8 cellular contexts compared by ENCODE assay signal in the genomic region with DNA sequence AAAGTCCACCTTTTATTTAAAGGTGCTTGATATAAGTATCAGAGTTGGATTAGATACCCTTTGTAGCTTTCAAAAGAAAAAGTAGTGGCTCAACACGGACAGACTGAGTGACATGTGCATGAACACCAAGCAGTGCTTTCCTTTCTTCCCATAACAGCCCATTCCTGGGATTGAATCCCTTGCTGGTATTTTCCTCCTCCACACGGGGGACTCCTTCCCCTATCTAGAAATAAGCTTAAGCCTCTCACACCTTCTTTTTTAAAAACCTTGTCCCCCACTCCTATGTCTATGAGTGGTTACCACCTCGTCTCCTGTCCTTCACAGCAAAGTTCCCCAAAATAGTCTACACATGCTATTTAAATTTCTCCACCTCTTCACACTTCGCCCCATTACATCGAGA. TPM values are rescaled to one million over a fixed set of nuclear protein-coding genes. Genes with fewer than 3 reads are reported as not detected.
DNase-seq lines count a peak whose midpoint lies in the region; ATAC-seq and TF ChIP-seq lines count a peak whose summit lies in the region.

No MANE protein-coding gene starts in this region.

- no peak overlapping the region for H2AFZ ChIP-seq in OCI-LY7 (ENCODE audit: low read length)

- H3K27ac ChIP-seq in OCI-LY7 (ENCODE audit: low read depth, low read length, poor library complexity, severe bottlenecking), result no peak overlapping the region
- H3K27ac ChIP-seq in spleen, result no peak overlapping the region

- peaks cover 16% of the 10 kb centered on the region for H3K4me1 ChIP-seq in OCI-LY7 (ENCODE audit: insufficient read depth, low read length, poor library complexity, severe bottlenecking)
- peaks cover 4 to 34% (median 14%) of the 10 kb centered on the region in 6 donors for H3K4me1 ChIP-seq in spleen

- H3K27ac Mint-ChIP-seq in progenitor cell of endocrine pancreas, result peak overlapping the region; percentile 1

- peaks cover 0 to 12% (median 0%) of the 10 kb centered on the region in 7 donors for H3K27me3 ChIP-seq in spleen (replicated peaks in 1 of 7)

- POLR2A ChIA-PET in OCI-LY7 (lab: Charles Lee), result interaction anchor here (0.6 to 1.1 kb wide), 3 partner anchors 14 to 122 kb away, joined by 3 to 6 read pairs (median 3); no protein-coding TSS in a partner anchor

- ATAC-seq in GM21619 (IDR thresholded peaks at IDR 0.05; ENCODE audit: unreplicated experiment), result no peak
- ATAC-seq in HG03025 (IDR thresholded peaks at IDR 0.05; ENCODE audit: low FRiP score, unreplicated experiment), result no peak

- H3K9me3 ChIP-seq in OCI-LY7 (ENCODE audit: low read length), result no peaks in the 10 kb centered on the region
- H3K9me3 ChIP-seq in spleen, result no peaks in the 10 kb centered on the region

- H3K36me3 ChIP-seq in OCI-LY7 (ENCODE audit: insufficient read depth, low read length) (peaks cover 67% of the 10 kb centered on the region), spleen (peaks cover 0 to 19% (median 0%) of the 10 kb centered on the region in 6 donors)

- H3K4me1 Mint-ChIP-seq in progenitor cell of endocrine pancreas (ENCODE audit: low read depth), result peaks cover 34% of the 10 kb centered on the region

- peak; percentile 29 for DNase-seq in ELR (ENCODE audit: low read depth)
- no peak for DNase-seq in OCI-LY7 (ENCODE audit: low spot score)
- DNase-seq in fibroblast of mammary gland (ENCODE audit: low read depth), result peak; percentile 18
- DNase-seq in progenitor cell of endocrine pancreas (ENCODE audit: low spot score, unreplicated experiment), result no peak
- DNase-seq in spleen, result no peak
- no peak for DNase-seq in COLO668 (lab: John Stamatoyannopoulos, UW; ENCODE audit: unreplicated experiment)

- no peaks in the 10 kb centered on the region for H3K27me3 Mint-ChIP-seq in progenitor cell of endocrine pancreas

- H3K36me3 Mint-ChIP-seq in progenitor cell of endocrine pancreas (ENCODE audit: insufficient read depth), result peaks cover 23% of the 10 kb centered on the region

- 58 to 70% (median 64%) methylated on average over 5 of the region's 5 CpGs for WGBS in spleen, 5 donors

- CTCF ChIA-PET in OCI-LY7 (lab: Charles Lee; ENCODE audit: unreplicated experiment), result no interaction called here

- H3K9me3 Mint-ChIP-seq in progenitor cell of endocrine pancreas (ENCODE audit: low read depth), result no peaks in the 10 kb centered on the region

- H4K20me1 ChIP-seq in OCI-LY7 (ENCODE audit: insufficient read depth, low read length), result no peaks in the 10 kb centered on the region

- no peak for TF ChIP-seq POLR2A in spleen (IDR thresholded peaks at IDR 0.05)

- H3K79me2 ChIP-seq in OCI-LY7 (ENCODE audit: insufficient read depth, low read depth, low read length), result peaks cover 25% of the 10 kb centered on the region; the same call in 1 of the 2 replicates

- H3K4me2 ChIP-seq in OCI-LY7 (ENCODE audit: low read length), result no peak overlapping the region

- H3K4me3 Mint-ChIP-seq in progenitor cell of endocrine pancreas (ENCODE audit: low read depth), result no peak overlapping the region

- H3K4me3 ChIP-seq in OCI-LY7 (ENCODE audit: low read depth, low read length, poor library complexity, severe bottlenecking) (no peak overlapping the region), fibroblast of mammary gland (ENCODE audit: control insufficient read depth, low read depth, low read length) (no peak overlapping the region), spleen (no peak overlapping the region)

- no TSS peak for BruUV-seq in OCI-LY7 (replicated peaks; lab: Mats Ljungman, UMichigan)

- intact Hi-C loops in OCI-LY7 (cut with micrococcal nuclease; ENCODE audit: unreplicated experiment) (no loop called here), spleen (cut with DNase I; ENCODE audit: low total_unique reads) (no loop called here)

- TF ChIP-seq CTCF in OCI-LY7 (conservative IDR thresholded peaks at IDR 0.05; ENCODE audit: low read length), result peak; percentile 47
- peak; percentile 38 for TF ChIP-seq CTCF in fibroblast of mammary gland (conservative IDR thresholded peaks at IDR 0.05; ENCODE audit: control insufficient read depth, insufficient read depth, low read depth, low read length)
- TF ChIP-seq CTCF in progenitor cell of endocrine pancreas (IDR thresholded peaks at IDR 0.05; ENCODE audit: unreplicated experiment), result peak; percentile 48
- TF ChIP-seq CTCF in spleen (IDR thresholded peaks at IDR 0.05 in 8 of 11, conservative IDR thresholded peaks at IDR 0.05 in 3 of 11), result peak in 1 of 11 experiments; percentile 14

- H3K9me2 ChIP-seq in OCI-LY7 (ENCODE audit: insufficient read depth, low read length), result no peaks in the 10 kb centered on the region

RNA-seq across cellular contexts. Expression of gene AP1S2, which starts 5.1 kb away (rescaled TPM):
- total RNA-seq in OCI-LY7 (2014; rRNA removed; shearing (Covaris generic)), result 40.2 and 47.0 TPM in 2 replicates
- total RNA-seq in OCI-LY7 (2022) (42.7 and 49.5 TPM in 2 replicates), progenitor cell of endocrine pancreas (82.2 and 82.6 TPM in 2 replicates), spleen (100 to 1,000 TPM in 3 of 7 donors, 10 to 100 TPM in 4; 55.9 to 133 (median 68.5) TPM)
- polyA plus RNA-seq in spleen, result 10 to 100 TPM; 23.3 to 39.5 (median 38.5) TPM

RNA-seq across cellular contexts. Expression of gene ZRSR2, which starts 59.3 kb away (rescaled TPM):
- total RNA-seq in OCI-LY7 (2014; rRNA removed; shearing (Covaris generic)), result 6.2 and 6.5 TPM in 2 replicates
- 13.7 and 14.0 TPM in 2 replicates for total RNA-seq in OCI-LY7 (2022)
- 19.3 and 24.5 TPM in 2 replicates for total RNA-seq in progenitor cell of endocrine pancreas
- 10 to 100 TPM in 6 of 7 donors, 1 to 10 TPM in 1; 8.3 to 27.9 (median 19.0) TPM for total RNA-seq in spleen
- polyA plus RNA-seq in spleen, result 10 to 100 TPM; 19.7 to 65.1 (median 26.4) TPM

Comparison
In these comparisons a context has a peak if more than half of its experiments do, and no peak if none do; other contexts are left out.
1. DNase-seq: peak in ELR (single experiment) and fibroblast of mammary gland (single experiment); none in OCI-LY7 (single experiment), progenitor cell of endocrine pancreas (single experiment), spleen (single experiment) and COLO668 (single experiment).